ENCODE assay signal across 1 cellular context in genomic region chr3:194296448-194296831, GRCh38.
TF ChIP-seq lines count a peak whose summit lies in the region.

No MANE protein-coding gene starts in this region.

TF ChIP-seq in HepG2, 621 proteins besides CTCF, POLR2A, EP300 and RAD21 (continued from another document):
- TF ChIP-seq ZNF550 (CRISPR knock-in tag; IDR thresholded peaks at IDR 0.05; ENCODE audit: borderline replicate concordance) (no peak), DNMT3B (CRISPR knock-in tag; conservative IDR thresholded peaks at IDR 0.05) (no peak), ZFP62 (CRISPR knock-in tag; IDR thresholded peaks at IDR 0.05) (no peak)
